ENCODE assay signal across 13 cellular contexts in genomic region chr2:54581326-54582039, GRCh38.
DNase-seq lines count a peak whose midpoint lies in the region; ATAC-seq, FAIRE-seq and TF ChIP-seq lines count a peak whose summit lies in the region.
"Had no signal": no experiment of that assay in that cellular context is flagged by ENCODE, and none has a peak within 500 bp of the region (broad histone marks: within the 10 kb centered on the region; RNA-seq: fewer than 3 reads in every experiment).

No MANE protein-coding gene starts in this region.

- no peak for TF ChIP-seq CTCF in prostate gland (IDR thresholded peaks at IDR 0.05)

- no peaks in the 10 kb centered on the region for H3K9me3 Mint-ChIP-seq in activated naive CD8-positive, alpha-beta T cell (ENCODE audit: low read depth)

- H3K36me3 Mint-ChIP-seq in activated naive CD8-positive, alpha-beta T cell, result no peaks in the 10 kb centered on the region

- H3K4me1 ChIP-seq in prostate gland (replicated peaks), result peaks cover 4% of the 10 kb centered on the region

- ATAC-seq in HG02884 (IDR thresholded peaks at IDR 0.05; ENCODE audit: unreplicated experiment), result no peak
- ATAC-seq: lower lobe of right lung had no signal

- H3K36me3 ChIP-seq in prostate gland, result no peaks in the 10 kb centered on the region
- H3K36me3 ChIP-seq: lower lobe of right lung had no signal

- no peaks in the 10 kb centered on the region for H3K27me3 Mint-ChIP-seq in activated naive CD8-positive, alpha-beta T cell

- no peaks in the 10 kb centered on the region for H3K9me3 ChIP-seq in prostate gland
- H3K9me3 ChIP-seq: lower lobe of right lung, SJCRH30 had no signal

- H3K4me3 ChIP-seq in prostate gland, result no peak overlapping the region
- H3K4me3 ChIP-seq: lower lobe of right lung, SJCRH30 had no signal

- H3K27ac ChIP-seq in prostate gland, result no peak overlapping the region
- H3K27ac ChIP-seq: KMS-11, lower lobe of right lung, SJCRH30 had no signal

- peak overlapping the region; percentile 94 for H3K27ac Mint-ChIP-seq in activated naive CD8-positive, alpha-beta T cell

- DNase-seq in CD1c-positive myeloid dendritic cell (ENCODE audit: extremely low spot score) (peak; percentile 45), GM12892 (ENCODE audit: insufficient read length) (no peak), Kasumi-1 (lab: John Stamatoyannopoulos, UW) (peak; percentile 63 to 74), amygdala (lab: John Stamatoyannopoulos, UW) (no peak), activated gamma-delta T cell (lab: John Stamatoyannopoulos, UW) (no peak), prostate gland (ENCODE audit: low spot score) (no peak)
- DNase-seq: erythroblast; lower lobe of right lung; SJCRH30; stimulated activated CD4-positive, alpha-beta T cell treated with anti-CD3 and anti-CD28 coated beads, Interleukin-12 subunit alpha, Interleukin-12 subunit beta, amount 100 ng/mL, for 4 hours had no signal

- 74% methylated on average over 7 of the region's 7 CpGs for WGBS in prostate gland

- H3K4me3 Mint-ChIP-seq in activated naive CD8-positive, alpha-beta T cell, result peak overlapping the region; percentile 80

- intact Hi-C loops in prostate gland (cut with DNase I), result no loop called here

- peaks cover 95% of the 10 kb centered on the region for H3K4me1 Mint-ChIP-seq in activated naive CD8-positive, alpha-beta T cell (ENCODE audit: low read depth)

- no peaks in the 10 kb centered on the region for H3K27me3 ChIP-seq in prostate gland (replicated peaks; ENCODE audit: insufficient read depth)
- H3K27me3 ChIP-seq: SJCRH30 had no signal

- FAIRE-seq in GM12892 (lab: Jason Lieb, UNC), result peak; percentile 81

- TF ChIP-seq POLR2A in GM12892 (IDR thresholded peaks at IDR 0.05; ENCODE audit: low read depth, low read length), result 0 out of 2 replicates have a peak, but pooled peaks have one; percentile 27
- no peak for TF ChIP-seq POLR2A in prostate gland (IDR thresholded peaks at IDR 0.05)

Comparison
In these comparisons a context has a peak if more than half of its experiments do, and no peak if none do; other contexts are left out.
1. DNase-seq: peak in CD1c-positive myeloid dendritic cell (single experiment) and Kasumi-1 (2 of 2); none in GM12892 (single experiment), amygdala (0 of 56), activated gamma-delta T cell (single experiment) and prostate gland (single experiment).